ENCODE assay signal across 8 cellular contexts in genomic region chr12:92145731-92146496, GRCh38. TPM values are rescaled to one million over a fixed set of nuclear protein-coding genes. Genes with fewer than 3 reads are reported as not detected.
DNase-seq lines count a peak whose midpoint lies in the region; ATAC-seq and TF ChIP-seq lines count a peak whose summit lies in the region.

BTG1 (minus strand) TSS chr12:92145846; CDS start chr12:92145535, 311 bp downstream.

- H3K27ac ChIP-seq in CD8-positive, alpha-beta memory T cell (ENCODE audit: low read depth, low read length): peak within 1 kb of the TSS; percentile 98
- peak within 1 kb of the TSS; percentile 99 for H3K27ac ChIP-seq in lower lobe of right lung

- peaks cover 22 to 27% (median 25%) of the 10 kb centered on the region in 3 donors for H3K4me1 Mint-ChIP-seq in CD8-positive, alpha-beta memory T cell

- H3K36me3 Mint-ChIP-seq in CD8-positive, alpha-beta memory T cell: peaks cover 33 to 64% (median 48%) of the 10 kb centered on the region in 3 donors

- intact Hi-C loops in lower lobe of right lung (cut with DNase I): no loop called here

- no peak for TF ChIP-seq CTCF in lower lobe of right lung (IDR thresholded peaks at IDR 0.05)

- peaks cover 42% of the 10 kb centered on the region for H3K36me3 ChIP-seq in CD8-positive, alpha-beta memory T cell (ENCODE audit: insufficient read depth, low read length)
- peaks cover 22% of the 10 kb centered on the region for H3K36me3 ChIP-seq in lower lobe of right lung

- no peaks in the 10 kb centered on the region for H3K27me3 ChIP-seq in CD8-positive, alpha-beta memory T cell (ENCODE audit: insufficient read depth, low read length, poor library complexity, severe bottlenecking)
- no peaks in the 10 kb centered on the region for H3K27me3 ChIP-seq in lower lobe of right lung (ENCODE audit: low read depth)

- no peaks in the 10 kb centered on the region for H3K9me3 ChIP-seq in CD8-positive, alpha-beta memory T cell (ENCODE audit: low read length)
- H3K9me3 ChIP-seq in lower lobe of right lung: no peaks in the 10 kb centered on the region

- peaks cover 0 to 8% (median 2%) of the 10 kb centered on the region in 5 donors for H3K9me3 Mint-ChIP-seq in CD8-positive, alpha-beta memory T cell

- H3K27ac Mint-ChIP-seq in CD8-positive, alpha-beta memory T cell: peak within 1 kb of the TSS; percentile 95 to 100 (median 99)

- peak; percentile 94 to 100 (median 99) for DNase-seq in CD8-positive, alpha-beta memory T cell
- DNase-seq in HS-5 (ENCODE audit: low read depth) (peak; percentile 99), lower lobe of right lung (peak; percentile 99)
- DNase-seq in NK-92 treated with Interleukin-12 subunit alpha and Interleukin-12 subunit beta, amount 100 ng/mL, for 24 hours (lab: John Stamatoyannopoulos, UW): peak; percentile 94
- DNase-seq in activated CD8-positive, alpha-beta memory T cell treated with anti-CD3 and anti-CD28 coated beads for 24 hours: peak; percentile 97
- peak; percentile 97 for DNase-seq in effector CD4-positive, alpha-beta T cell
- peak; percentile 95 to 98 (median 97) for DNase-seq in stimulated activated CD4-positive, alpha-beta T cell treated with anti-CD3 and anti-CD28 coated beads, TNF-alpha, amount 100 ng/mL, for 24 hours (ENCODE audit: low read depth in 3 of 3)

- CTCF ChIA-PET in CD8-positive, alpha-beta memory T cell (lab: Charles Lee): interaction anchor here (0.6 to 5.1 kb wide), 29 partner anchors 10 to 764 kb away, joined by 3 to 33 read pairs (median 4); no protein-coding TSS in a partner anchor

- POLR2A ChIA-PET in CD8-positive, alpha-beta memory T cell (lab: Charles Lee): interaction anchor here (0.5 to 5.9 kb wide), 34 partner anchors 9 to 783 kb away, joined by 3 to 78 read pairs (median 9); partner anchors contain the start of gene EEA1

- peaks cover 16% of the 10 kb centered on the region for H3K4me1 ChIP-seq in CD8-positive, alpha-beta memory T cell (ENCODE audit: insufficient read depth, low read length)
- no peaks in the 10 kb centered on the region for H3K4me1 ChIP-seq in lower lobe of right lung

- H3K4me3 Mint-ChIP-seq in CD8-positive, alpha-beta memory T cell: peak within 1 kb of the TSS; percentile 95 to 100 (median 100)

- ATAC-seq in GM19468 (IDR thresholded peaks at IDR 0.05; ENCODE audit: extremely low read depth, unreplicated experiment) (peak; percentile 74), lower lobe of right lung (peak; percentile 90 to 94)

- H3K27me3 Mint-ChIP-seq in CD8-positive, alpha-beta memory T cell: peaks cover 0 to 14% of the 10 kb centered on the region in 2 donors

- peak within 1 kb of the TSS; percentile 98 for H3K4me3 ChIP-seq in CD8-positive, alpha-beta memory T cell (ENCODE audit: low read length)
- peak within 1 kb of the TSS; percentile 87 for H3K4me3 ChIP-seq in lower lobe of right lung

RNA-seq across cellular contexts. Expression of gene BTG1, which starts in this region (rescaled TPM):
- total RNA-seq in CD8-positive, alpha-beta memory T cell: 100 to 1,000 TPM in 1 of 2 experiments, 10 to 100 TPM in 1; 98.3 to 103 TPM
- polyA plus RNA-seq in CD8-positive, alpha-beta memory T cell: 748 TPM
- 159 TPM for total RNA-seq in lower lobe of right lung

Comparison
In these comparisons a context has a peak if more than half of its experiments do, and no peak if none do; other contexts are left out.
1. Peak in every context shown above with its lines: DNase-seq, ATAC-seq, H3K4me3 ChIP-seq and H3K27ac ChIP-seq.